9 cellular contexts compared by ENCODE assay signal in the genomic region with DNA sequence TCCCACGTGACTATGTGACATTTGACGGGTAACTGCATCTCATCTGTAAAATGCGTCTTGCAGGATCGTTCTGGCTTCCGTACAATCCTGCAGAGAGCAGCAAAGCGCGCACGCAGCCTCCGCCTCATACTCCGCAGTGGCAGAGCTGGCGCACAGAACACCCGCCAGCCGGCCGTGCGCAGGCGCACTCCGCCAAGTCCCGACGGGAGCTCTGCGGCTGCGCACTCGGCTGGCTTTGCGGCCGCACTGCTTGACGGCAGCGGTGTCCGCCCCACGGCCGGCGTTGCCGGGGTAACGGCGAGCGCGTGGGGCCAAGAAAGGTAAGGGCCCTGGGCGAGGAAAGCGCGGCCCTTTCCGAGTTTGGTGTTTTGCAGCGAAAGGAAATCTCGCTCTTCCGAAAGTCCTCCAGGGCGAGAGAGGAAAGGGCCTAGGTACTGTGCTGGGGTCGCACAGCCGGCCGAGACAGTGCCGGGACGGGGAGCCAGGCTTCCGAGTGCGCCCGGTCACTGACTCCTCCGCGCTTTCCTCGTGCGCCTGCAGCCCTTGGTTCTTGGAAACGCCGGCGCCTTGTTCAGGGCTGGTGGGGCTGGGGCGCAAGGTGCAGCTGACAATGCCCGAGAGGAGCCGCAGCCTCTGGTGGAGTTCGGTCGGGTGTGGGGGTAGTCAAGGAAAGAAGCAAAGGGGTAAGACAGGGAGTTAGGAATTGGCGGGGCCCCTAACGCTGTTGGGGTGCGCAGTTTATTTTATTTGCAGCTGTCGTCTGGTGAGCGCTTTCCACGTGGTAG. TPM values are rescaled to one million over a fixed set of nuclear protein-coding genes. Genes with fewer than 3 reads are reported as not detected.
DNase-seq lines count a peak whose midpoint lies in the region; ATAC-seq, FAIRE-seq and TF ChIP-seq lines count a peak whose summit lies in the region.
"Had no signal": no experiment of that assay in that cellular context is flagged by ENCODE, and none has a peak within 500 bp of the region (broad histone marks: within the 10 kb centered on the region; RNA-seq: fewer than 3 reads in every experiment).

A gene (plus strand): TSS at position 283 of the 785 bp plus-strand sequence. CDS start 5,321 bp downstream, outside the sequence.

- WGBS in small intestine, 3 donors = 0% methylated on average over 67 to 69 of the region's 69 CpGs

- intact Hi-C loops in breast epithelium (cut with DNase I; ENCODE audit: low total_unique reads) = loop anchor here (10.0 kb wide), 1 partner anchor 350 kb away; no protein-coding TSS in a partner anchor

- no peaks in the 10 kb centered on the region for H3K9me3 ChIP-seq in WERI-Rb-1 (ENCODE audit: severe bottlenecking)
- no peaks in the 10 kb centered on the region for H3K9me3 ChIP-seq in breast epithelium
- no peaks in the 10 kb centered on the region for H3K9me3 ChIP-seq in small intestine (ENCODE audit: control insufficient read depth, low read depth)

- no peaks in the 10 kb centered on the region for H3K36me3 ChIP-seq in WERI-Rb-1
- no peaks in the 10 kb centered on the region for H3K36me3 ChIP-seq in breast epithelium
- H3K36me3 ChIP-seq in small intestine (ENCODE audit: control insufficient read depth in 2 of 2, insufficient read depth in 2 of 2, low read length in 2 of 2) = no peaks in the 10 kb centered on the region

- TF ChIP-seq CTCF in AG09309 (IDR thresholded peaks at IDR 0.05; ENCODE audit: control insufficient read depth, insufficient read depth, low read depth, low read length, missing control alignments) (peak; percentile 33), WERI-Rb-1 (IDR thresholded peaks at IDR 0.05; ENCODE audit: low read depth, low read length) (peak; percentile 39; the same call in 1 of the 2 replicates), breast epithelium (IDR thresholded peaks at IDR 0.05) (no peak)

- peak; percentile 37 for TF ChIP-seq POLR2A in breast epithelium (IDR thresholded peaks at IDR 0.05)

- no peaks in the 10 kb centered on the region for H3K27me3 ChIP-seq in WERI-Rb-1 (ENCODE audit: insufficient read depth, low read depth, severe bottlenecking)
- H3K27me3 ChIP-seq in breast epithelium = no peaks in the 10 kb centered on the region
- H3K27me3 ChIP-seq in small intestine (ENCODE audit: control insufficient read depth in 2 of 2, insufficient read depth in 2 of 2, low read length in 2 of 2) = no peaks in the 10 kb centered on the region

- H3K4me3 ChIP-seq in AG09309 (ENCODE audit: control insufficient read depth, low read depth, low read length) (peak within 1 kb of the TSS; percentile 81), WERI-Rb-1 (ENCODE audit: low read depth, low read length) (peak within 1 kb of the TSS; percentile 87), breast epithelium (peak within 1 kb of the TSS; percentile 70 to 95 (median 73)), small intestine (ENCODE audit: low read depth in 1 of 2, low read length in 2 of 2) (peak within 1 kb of the TSS; percentile 57 to 64)

- no peak for FAIRE-seq in small intestine (lab: Jason Lieb, UNC)
- FAIRE-seq: TTC549 had no signal

- peak; percentile 91 for ATAC-seq in GM18909 (IDR thresholded peaks at IDR 0.05; ENCODE audit: poor library complexity, unreplicated experiment)
- ATAC-seq in HG03159 (IDR thresholded peaks at IDR 0.05; ENCODE audit: unreplicated experiment) = peak; percentile 93

- DNase-seq in AG09309 (ENCODE audit: low read depth) (peak; percentile 69), NCI-H2227 (lab: John Stamatoyannopoulos, UW; ENCODE audit: unreplicated experiment) (peak; percentile 95), WERI-Rb-1 (peak; percentile 95), breast epithelium (ENCODE audit: low spot score in 2 of 2) (peak; percentile 90 to 92), iPS-NIHi11 (ENCODE audit: low spot score) (peak; percentile 100), small intestine (peak; percentile 95)

- H3K27ac ChIP-seq in WERI-Rb-1 = peak within 1 kb of the TSS; percentile 86
- peak within 1 kb of the TSS; percentile 74 to 91 for H3K27ac ChIP-seq in breast epithelium
- peak within 1 kb of the TSS; percentile 83 to 86 for H3K27ac ChIP-seq in small intestine (ENCODE audit: low read depth in 1 of 2, low read length in 1 of 2)

- H3K4me1 ChIP-seq in breast epithelium (peaks cover 0 to 5% of the 10 kb centered on the region in 2 donors), small intestine (ENCODE audit: control insufficient read depth in 2 of 2, insufficient read depth in 1 of 2, low read depth in 1 of 2, low read length in 1 of 2) (peaks cover 1 to 9% of the 10 kb centered on the region in 2 donors)

RNA-seq across cellular contexts. Expression of the gene that starts here (rescaled TPM):
- total RNA-seq in breast epithelium = 10 to 100 TPM; 20.0 to 32.8 (median 26.5) TPM
- polyA plus RNA-seq in small intestine = 10 to 100 TPM in 1 of 3 donors, 1 to 10 TPM in 2; 4.6 to 10.4 (median 6.7) TPM

Comparison
In these comparisons a context has a peak if more than half of its experiments do, and no peak if none do; other contexts are left out.
1. Peak in every context shown above with its lines: DNase-seq, ATAC-seq, H3K4me3 ChIP-seq and H3K27ac ChIP-seq.
2. CTCF ChIP-seq: peak in AG09309 (single experiment) and WERI-Rb-1 (single experiment); none in breast epithelium (0 of 3).